9 cellular contexts compared by ENCODE assay signal in the genomic region with DNA sequence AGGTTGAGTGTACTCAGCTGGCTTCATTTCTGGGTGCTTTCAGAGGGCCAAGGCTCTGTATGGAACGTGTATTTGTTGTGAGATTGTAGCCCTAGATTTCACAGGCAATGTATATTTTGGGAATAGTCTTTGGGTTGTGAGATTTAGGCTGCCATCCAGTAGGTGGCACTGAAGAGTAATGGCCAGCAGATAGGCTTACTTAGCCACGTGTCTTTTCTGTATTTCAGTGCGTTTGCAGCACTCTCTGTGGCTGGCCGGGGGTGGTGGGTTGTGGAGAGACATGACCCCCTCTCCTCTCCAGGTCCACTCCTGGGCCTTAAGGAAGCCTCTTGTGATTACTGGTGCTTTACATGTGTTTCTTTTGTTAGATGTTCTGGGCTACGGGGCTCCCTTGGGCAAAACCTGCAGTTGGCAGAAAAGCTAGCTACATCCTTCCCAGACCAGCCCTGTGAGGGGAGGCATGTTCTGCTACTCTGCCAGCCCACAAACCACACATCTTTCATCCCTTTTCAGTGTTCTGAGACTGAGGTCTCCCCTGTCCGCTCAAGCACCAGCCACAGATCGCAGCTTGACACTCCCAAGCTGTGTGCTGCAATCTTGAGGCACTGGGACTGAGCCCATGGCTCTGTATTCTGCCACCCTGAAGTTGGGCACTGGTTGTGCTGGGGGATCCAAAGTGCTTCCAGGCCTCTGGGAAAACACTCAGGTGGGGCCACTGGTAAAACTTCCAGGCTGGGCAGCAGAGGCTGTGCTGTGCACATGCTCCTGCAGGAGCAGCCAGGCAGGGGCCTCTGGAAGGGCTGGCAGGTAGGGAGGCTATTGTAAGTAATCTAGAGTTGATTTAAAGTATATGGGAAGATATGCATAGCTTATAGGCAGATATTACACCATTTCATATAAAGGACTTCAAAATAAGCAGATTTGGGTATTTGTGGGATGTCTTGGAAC.
DNase-seq lines count a peak whose midpoint lies in the region; ATAC-seq and TF ChIP-seq lines count a peak whose summit lies in the region.
"Had no signal": no experiment of that assay in that cellular context is flagged by ENCODE, and none has a peak within 500 bp of the region (broad histone marks: within the 10 kb centered on the region; RNA-seq: fewer than 3 reads in every experiment).

No MANE protein-coding gene starts in this region.

- CTCF ChIA-PET in BJ (lab: Yijun Ruan, JAX): no interaction called here

- H3K4me3 ChIP-seq in BJ (ENCODE audit: low read depth, low read length) (no peak overlapping the region), WERI-Rb-1 (ENCODE audit: low read depth, low read length) (no peak overlapping the region), iPS-18a (ENCODE audit: low read length) (peak overlapping the region; percentile 11), tibial nerve (no peak overlapping the region)

- DNase-seq in BJ (ENCODE audit: low read depth) (no peak), M059J (ENCODE audit: low read depth) (peak; percentile 3), WERI-Rb-1 (peak; percentile 20), tibial nerve (ENCODE audit: low spot score in 2 of 2) (no peak), NCI-H1436 treated with DMSO at 0.1 percent for 48 hours (lab: John Stamatoyannopoulos, UW) (no peak)

- H3K9me3 ChIP-seq in WERI-Rb-1 (ENCODE audit: severe bottlenecking) (no peaks in the 10 kb centered on the region), iPS-18a (ENCODE audit: control insufficient read depth, low read depth, low read length) (no peaks in the 10 kb centered on the region), tibial nerve (no peaks in the 10 kb centered on the region)

- H3K4me1 ChIP-seq in iPS-18a (ENCODE audit: control insufficient read depth, low read depth, low read length) (peaks cover 43% of the 10 kb centered on the region), tibial nerve (peaks cover 0 to 5% (median 0%) of the 10 kb centered on the region in 4 donors)

- H3K27ac ChIP-seq in WERI-Rb-1 (no peak overlapping the region), iPS-18a (ENCODE audit: low read length) (no peak overlapping the region), tibial nerve (no peak overlapping the region)

- H3K27me3 ChIP-seq in BJ (ENCODE audit: control insufficient read depth, insufficient read depth, low read length) (no peaks in the 10 kb centered on the region), WERI-Rb-1 (ENCODE audit: insufficient read depth, low read depth, severe bottlenecking) (no peaks in the 10 kb centered on the region), iPS-18a (ENCODE audit: control insufficient read depth, insufficient read depth, low read length) (no peaks in the 10 kb centered on the region), tibial nerve (no peaks in the 10 kb centered on the region)

- H3K36me3 ChIP-seq in BJ (ENCODE audit: control insufficient read depth, insufficient read depth, low read length) (no peaks in the 10 kb centered on the region), WERI-Rb-1 (no peaks in the 10 kb centered on the region), iPS-18a (ENCODE audit: control insufficient read depth, low read depth, low read length) (no peaks in the 10 kb centered on the region), tibial nerve (no peaks in the 10 kb centered on the region)

- H3K9ac ChIP-seq in iPS-18a (ENCODE audit: low read length): no peak overlapping the region

- TF ChIP-seq CTCF in BJ (IDR thresholded peaks at IDR 0.05; ENCODE audit: insufficient read depth, low read depth, low read length): peak; percentile 50
- peak; percentile 59 for TF ChIP-seq CTCF in WERI-Rb-1 (IDR thresholded peaks at IDR 0.05; ENCODE audit: low read depth, low read length)
- peak in 3 of 5 experiments; percentile 30 to 47 (median 34) for TF ChIP-seq CTCF in tibial nerve (IDR thresholded peaks at IDR 0.05)

- ATAC-seq in GM18499 (IDR thresholded peaks at IDR 0.05; ENCODE audit: insufficient read depth, unreplicated experiment): peak; percentile 74
- peak; percentile 84 for ATAC-seq in HG02623 (IDR thresholded peaks at IDR 0.05; ENCODE audit: unreplicated experiment)
- ATAC-seq: naive thymus-derived CD4-positive, alpha-beta T cell had no signal

- TF ChIP-seq EP300 in tibial nerve (IDR thresholded peaks at IDR 0.05): no peak

- TF ChIP-seq POLR2A in tibial nerve (IDR thresholded peaks at IDR 0.05): no peak

- POLR2A ChIA-PET in BJ (lab: Charles Lee): no interaction called here

- 41% methylated on average over 7 of the region's 7 CpGs for WGBS in tibial nerve, 2 donors

Comparison
In these comparisons a context has a peak if more than half of its experiments do, and no peak if none do; other contexts are left out.
1. DNase-seq: peak in M059J (single experiment) and WERI-Rb-1 (single experiment); none in BJ (single experiment), tibial nerve (0 of 2) and NCI-H1436 treated with DMSO at 0.1 percent for 48 hours (single experiment).
2. Peak in every context shown above with its lines, with median percentiles within 50 percentile points of each other: CTCF ChIP-seq.